ENCODE assay signal across 9 cellular contexts in the genomic region with DNA sequence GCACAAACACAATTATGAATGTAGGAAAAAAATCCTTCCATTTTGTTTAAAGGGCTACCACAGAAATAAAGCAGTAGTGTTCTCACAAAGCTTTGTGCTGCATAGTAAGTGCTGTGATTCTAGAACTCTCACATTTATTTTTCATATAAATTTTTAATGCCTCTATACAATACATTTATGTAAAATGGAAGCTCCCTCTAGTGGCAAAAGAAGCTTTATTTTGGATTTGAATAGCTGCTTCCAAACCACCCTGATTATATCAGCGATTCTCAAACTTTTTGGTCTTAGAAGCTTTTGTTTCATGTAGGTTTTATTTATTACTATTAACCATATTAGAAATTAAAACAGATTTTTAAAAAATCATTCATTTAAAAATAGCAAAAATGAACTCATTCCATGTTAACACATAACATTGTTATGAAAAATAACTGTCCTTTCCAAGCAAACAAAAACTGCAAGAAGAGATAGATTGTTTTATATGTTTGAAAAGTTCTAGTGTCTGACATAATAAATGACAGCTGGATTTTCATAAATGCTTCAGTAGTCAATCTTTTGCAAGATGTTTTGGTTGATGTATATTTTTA. TPM values are rescaled to one million over a fixed set of nuclear protein-coding genes. Genes with fewer than 3 reads are reported as not detected.
A peak's percentile ranks its signal among the peaks of the same experiment; 100 is the strongest.
DNase-seq lines count a peak whose midpoint lies in the region; ATAC-seq, FAIRE-seq and TF ChIP-seq lines count a peak whose summit lies in the region.
"Had no signal": no experiment of that assay in that cellular context is flagged by ENCODE, and none has a peak within 500 bp of the region (broad histone marks: within the 10 kb centered on the region; RNA-seq: fewer than 3 reads in every experiment).

No MANE protein-coding gene starts in this region.

- H4K20me1 ChIP-seq in astrocyte (ENCODE audit: insufficient read depth, low read length), result no peaks in the 10 kb centered on the region

- H3K27ac Mint-ChIP-seq in astrocyte (ENCODE audit: unreplicated experiment), result no peak overlapping the region

- H4K8ac ChIP-seq in mesenchymal stem cell (ENCODE audit: low read length), result no peak overlapping the region

- H3K4me3 ChIP-seq in astrocyte (ENCODE audit: insufficient read depth, low read depth, low read length) (no peak overlapping the region), mesenchymal stem cell (ENCODE audit: insufficient read depth in 1 of 2, low read depth in 1 of 2, low read length in 2 of 2) (no peak overlapping the region)
- H3K4me3 ChIP-seq: thoracic aorta had no signal

- H3K27me3 ChIP-seq in astrocyte (ENCODE audit: insufficient read depth, low read length) (no peaks in the 10 kb centered on the region), mesenchymal stem cell (ENCODE audit: control insufficient read depth in 1 of 2, insufficient read depth in 1 of 2, low read length in 2 of 2) (no peaks in the 10 kb centered on the region)

- ATAC-seq in GM19395 (IDR thresholded peaks at IDR 0.05; ENCODE audit: unreplicated experiment) (no peak), GM18868 (IDR thresholded peaks at IDR 0.05; ENCODE audit: unreplicated experiment) (no peak), left cardiac atrium (no peak)

- H3K23ac ChIP-seq in mesenchymal stem cell (ENCODE audit: low read length in 2 of 2), result no peak overlapping the region

- H3K27ac ChIP-seq in astrocyte (ENCODE audit: low read depth, low read length) (no peak overlapping the region), mesenchymal stem cell (ENCODE audit: low read length, poor library complexity, severe bottlenecking) (no peak overlapping the region)
- H3K27ac ChIP-seq: thoracic aorta had no signal

- no peaks in the 10 kb centered on the region for H3K79me1 ChIP-seq in mesenchymal stem cell (replicated peaks; ENCODE audit: low read length, poor library complexity, severe bottlenecking)

- H3K4me2 ChIP-seq in astrocyte (ENCODE audit: low read length) (no peak overlapping the region), mesenchymal stem cell (ENCODE audit: low read length, poor library complexity, severe bottlenecking) (no peak overlapping the region)

- no peaks in the 10 kb centered on the region for H3K79me2 ChIP-seq in astrocyte (ENCODE audit: insufficient read depth, low read length)

- no peak overlapping the region for H4K91ac ChIP-seq in mesenchymal stem cell (ENCODE audit: low read length)

- intact Hi-C loops in left cardiac atrium (cut with DNase I), result loop anchor here in 1 of 2 donors (10.0 kb wide), 1 partner anchor 310 kb away; no protein-coding TSS in a partner anchor

- H3K14ac ChIP-seq in mesenchymal stem cell (ENCODE audit: low read length in 2 of 2), result no peak overlapping the region

- H2BK5ac ChIP-seq in mesenchymal stem cell (ENCODE audit: low read depth, low read length, poor library complexity, severe bottlenecking), result no peak overlapping the region

- H3K4me1 ChIP-seq in astrocyte (ENCODE audit: insufficient read depth, low read length) (no peaks in the 10 kb centered on the region), mesenchymal stem cell (ENCODE audit: control insufficient read depth, insufficient read depth, low read depth, low read length) (no peaks in the 10 kb centered on the region)

- no peaks in the 10 kb centered on the region for H3K27me3 Mint-ChIP-seq in astrocyte (ENCODE audit: low read depth, unreplicated experiment)

- H3K36me3 Mint-ChIP-seq in astrocyte (ENCODE audit: low read depth, unreplicated experiment), result peaks cover 2% of the 10 kb centered on the region

- H3K18ac ChIP-seq in mesenchymal stem cell (ENCODE audit: low read depth in 1 of 2, low read length in 2 of 2), result no peak overlapping the region

- FAIRE-seq in astrocyte (lab: Jason Lieb, UNC), result no peak

- no peak overlapping the region for H2AFZ ChIP-seq in astrocyte (ENCODE audit: low read depth, low read length)
- H2AFZ ChIP-seq in mesenchymal stem cell (ENCODE audit: low read depth, low read length), result no peak overlapping the region

- TF ChIP-seq CTCF in LNCAP (IDR thresholded peaks at IDR 0.05) (peak; percentile 64), astrocyte (IDR thresholded peaks at IDR 0.05; ENCODE audit: insufficient read depth, low read depth, low read length) (peak; percentile 49)

- H3K4ac ChIP-seq in mesenchymal stem cell (ENCODE audit: low read depth in 1 of 2, low read length in 2 of 2), result no peak overlapping the region

- H3K4me1 Mint-ChIP-seq in astrocyte (ENCODE audit: low read depth, unreplicated experiment), result peaks cover 2% of the 10 kb centered on the region

- H3K9me3 ChIP-seq in astrocyte (ENCODE audit: insufficient read depth, low read depth, low read length) (no peaks in the 10 kb centered on the region), mesenchymal stem cell (ENCODE audit: control insufficient read depth, low read length) (no peaks in the 10 kb centered on the region)
- H3K9me3 ChIP-seq: thoracic aorta had no signal

- no peak overlapping the region for H2AK5ac ChIP-seq in mesenchymal stem cell (ENCODE audit: low read length, severe bottlenecking)

- no peak overlapping the region for H2BK15ac ChIP-seq in mesenchymal stem cell (ENCODE audit: low read depth, poor library complexity, severe bottlenecking)

- H2BK12ac ChIP-seq in mesenchymal stem cell (ENCODE audit: low read length in 2 of 2), result no peak overlapping the region

- H3K4me3 Mint-ChIP-seq in astrocyte (ENCODE audit: unreplicated experiment), result no peak overlapping the region

- H3K36me3 ChIP-seq in astrocyte (ENCODE audit: insufficient read depth, low read length), result no peaks in the 10 kb centered on the region
- H3K36me3 ChIP-seq in mesenchymal stem cell (ENCODE audit: control insufficient read depth in 1 of 2, insufficient read depth in 2 of 2, low read depth in 1 of 2, low read length in 2 of 2), result no peaks in the 10 kb centered on the region
- H3K36me3 ChIP-seq: thoracic aorta had no signal

- H3K9me3 Mint-ChIP-seq in astrocyte (ENCODE audit: unreplicated experiment), result no peaks in the 10 kb centered on the region

- no CpG with 5 or more reads among the region's 1 CpG for WGBS in mesenchymal stem cell

- DNase-seq in ELR (ENCODE audit: low read depth) (peak; percentile 55), astrocyte (ENCODE audit: low read depth) (peak; percentile 1), mesenchymal stem cell (peak; percentile 15), putamen (ENCODE audit: low spot score) (no peak), left cardiac atrium (no peak)

- H3K9ac ChIP-seq in astrocyte (ENCODE audit: low read length) (no peak overlapping the region), mesenchymal stem cell (ENCODE audit: low read length) (no peak overlapping the region)

- no peak overlapping the region for H2BK120ac ChIP-seq in mesenchymal stem cell (ENCODE audit: low read depth, low read length)

RNA-seq across cellular contexts. Expression of a gene that starts 38.4 kb away (rescaled TPM):
- total RNA-seq in astrocyte (1.5 and 3.2 TPM in 2 replicates), left cardiac atrium (not detected)
- polyA plus RNA-seq in mesenchymal stem cell (2013, experiment 1 of 2), result 0.03 TPM
- 0.07 TPM for polyA plus RNA-seq in mesenchymal stem cell (2013, experiment 2 of 2)
- total RNA-seq: thoracic aorta had no signal

Comparison
In these comparisons a context has a peak if more than half of its experiments do, and no peak if none do; other contexts are left out.
1. DNase-seq: peak in ELR (single experiment), astrocyte (single experiment) and mesenchymal stem cell (single experiment); none in putamen (single experiment) and left cardiac atrium (single experiment).